In the genomic region with DNA sequence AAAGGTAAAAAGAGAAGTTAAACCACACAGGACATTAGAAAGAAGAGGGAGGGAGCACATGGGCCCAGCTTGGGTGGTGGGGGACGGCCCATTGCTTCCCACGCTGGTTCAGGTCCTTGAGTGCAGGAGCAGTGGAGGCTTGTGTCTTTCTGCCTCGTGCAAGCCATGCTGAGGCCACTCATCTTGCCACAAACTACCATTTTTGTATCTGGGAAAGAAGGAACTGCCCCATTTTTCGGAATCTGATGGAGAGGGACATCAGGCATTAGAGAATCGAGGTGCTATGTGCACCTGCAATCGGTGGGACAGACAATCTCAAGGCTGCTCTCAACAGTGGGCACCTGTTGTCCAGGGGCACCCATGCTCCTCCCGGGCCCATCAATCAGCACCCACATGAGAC, we compare ENCODE assay signal across 5 cellular contexts.
"Had no signal": no experiment of that assay in that cellular context is flagged by ENCODE, and none has a peak within 500 bp of the region (broad histone marks: within the 10 kb centered on the region; RNA-seq: fewer than 3 reads in every experiment).

No MANE protein-coding gene starts in this region.

- H3K36me3 Mint-ChIP-seq: IgD-negative memory B cell had no signal

- H3K4me1 Mint-ChIP-seq: H9, IgD-negative memory B cell had no signal

- DNase-seq: GM23248, H9, HCEC 1CT, KBM-7 had no signal

- H2AFZ ChIP-seq: GM23248 had no signal

- H3K27ac Mint-ChIP-seq: IgD-negative memory B cell had no signal

- H3K4me3 ChIP-seq: GM23248 had no signal

- H3K27ac ChIP-seq: GM23248 had no signal

- H3K9ac ChIP-seq: GM23248 had no signal

- H3K4me3 Mint-ChIP-seq: H9, IgD-negative memory B cell had no signal
